In the genomic region with DNA sequence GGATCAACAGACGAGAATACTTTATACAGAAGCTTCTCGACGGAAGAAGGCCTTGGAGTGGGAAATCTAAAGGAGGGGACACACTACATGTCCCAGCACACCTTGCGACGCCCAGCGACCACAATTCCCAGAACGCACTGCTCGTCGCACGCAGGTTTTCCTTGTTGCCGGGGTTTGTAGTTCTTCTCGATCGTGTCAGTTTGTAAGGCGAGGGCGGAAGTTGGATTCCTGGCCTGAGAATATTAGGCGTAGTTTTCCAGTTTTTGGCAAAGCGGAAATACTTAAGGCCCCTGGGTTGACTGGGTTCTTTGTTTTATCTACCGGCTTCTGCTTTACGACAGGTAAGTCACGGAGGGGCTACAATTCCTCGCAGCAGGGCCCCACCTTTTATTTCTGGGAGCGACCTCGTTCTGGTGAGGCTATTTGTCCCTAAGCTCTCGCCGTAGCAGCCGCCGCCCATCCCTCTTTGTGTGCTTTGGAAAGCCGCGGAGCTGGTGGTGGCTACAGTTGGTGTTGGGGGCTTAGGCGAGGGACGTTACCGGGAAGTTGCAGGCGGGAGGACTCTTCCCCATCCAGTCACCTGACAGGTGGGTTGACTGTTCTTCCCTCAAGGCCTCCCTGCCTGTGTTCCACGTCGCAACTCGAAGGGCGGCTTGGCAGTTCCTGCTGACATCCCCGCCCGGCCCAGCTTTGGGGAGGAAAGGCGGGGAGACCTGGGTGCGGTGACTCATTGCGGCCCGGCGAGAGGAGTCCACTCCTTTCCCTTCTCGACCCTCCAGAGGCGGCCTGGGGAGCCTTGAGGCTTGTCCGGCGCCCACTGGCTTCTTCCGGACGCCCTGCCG, we compare ENCODE assay signal across 8 cellular contexts. TPM values are rescaled to one million over a fixed set of nuclear protein-coding genes. Genes with fewer than 3 reads are reported as not detected.
DNase-seq lines count a peak whose midpoint lies in the region; ATAC-seq and TF ChIP-seq lines count a peak whose summit lies in the region.

A gene (plus strand): TSS at position 183 of the 842 bp plus-strand sequence. CDS start 2,687 bp downstream, outside the sequence.

- peaks cover 12% of the 10 kb centered on the region for H3K36me3 ChIP-seq in Panc1 (ENCODE audit: control insufficient read depth, insufficient read depth, low read length)
- H3K36me3 ChIP-seq in esophagus (ENCODE audit: control insufficient read depth in 2 of 2, insufficient read depth in 2 of 2, low read length in 1 of 2) = no peaks in the 10 kb centered on the region
- H3K36me3 ChIP-seq in mucosa of stomach (ENCODE audit: control insufficient read depth, insufficient read depth, low read length) = no peaks in the 10 kb centered on the region

- peaks cover 4% of the 10 kb centered on the region for H3K27me3 Mint-ChIP-seq in activated T-cell treated with anti-CD3 and anti-CD28 coated beads, Interleukin-2, amount 50 U/mL, for 4 hours (ENCODE audit: low read depth)

- peaks cover 25% of the 10 kb centered on the region for H3K4me1 Mint-ChIP-seq in activated T-cell treated with anti-CD3 and anti-CD28 coated beads, Interleukin-2, amount 50 U/mL, for 4 hours (ENCODE audit: low read depth)

- H3K9me3 ChIP-seq in Panc1 (ENCODE audit: control insufficient read depth, insufficient read depth, low read depth, low read length) (no peaks in the 10 kb centered on the region), esophagus (ENCODE audit: control insufficient read depth in 2 of 2, insufficient read depth in 1 of 2, low read depth in 1 of 2, low read length in 1 of 2) (no peaks in the 10 kb centered on the region), mucosa of stomach (ENCODE audit: control insufficient read depth, low read length) (no peaks in the 10 kb centered on the region)

- no peaks in the 10 kb centered on the region for H3K9me3 Mint-ChIP-seq in activated T-cell treated with anti-CD3 and anti-CD28 coated beads, Interleukin-2, amount 50 U/mL, for 4 hours

- CTCF ChIA-PET in Panc1 (lab: Charles Lee) = interaction anchor here (0.5 kb wide), 1 partner anchor 1512 kb away, joined by 6 read pairs; no protein-coding TSS in a partner anchor

- peak within 1 kb of the TSS; percentile 85 for H3K4me3 ChIP-seq in Jurkat, Clone E6-1 (ENCODE audit: low read length)
- H3K4me3 ChIP-seq in Panc1 (ENCODE audit: low read depth in 2 of 2, low read length in 2 of 2) (peak within 1 kb of the TSS; percentile 98), esophagus (ENCODE audit: low read depth in 1 of 2, low read length in 2 of 2) (peak within 1 kb of the TSS; percentile 87 to 89), mucosa of stomach (ENCODE audit: low read length) (peak within 1 kb of the TSS; percentile 88)

- in situ Hi-C loops in Panc1 (cut with HindIII; ENCODE audit: low pct_unique_long_range_greater_than_20kb, low sequenced_read_pairs) = no loop called here

- TF ChIP-seq CTCF in Panc1 (IDR thresholded peaks at IDR 0.05) = no peak

- ATAC-seq in GM21576 (IDR thresholded peaks at IDR 0.05; ENCODE audit: unreplicated experiment) (peak; percentile 76), Panc1 (peak; percentile 99)
- ATAC-seq in activated T-cell treated with anti-CD3 and anti-CD28 coated beads, Interleukin-2, amount 50 U/mL, for 4 hours = peak; percentile 93 to 96

- H3K27ac ChIP-seq in Panc1 (ENCODE audit: low read length) (peak within 1 kb of the TSS; percentile 97), esophagus (ENCODE audit: low read depth in 2 of 2, low read length in 1 of 2) (peak within 1 kb of the TSS; percentile 80 to 86)

- H3K27me3 ChIP-seq in Panc1 (ENCODE audit: control insufficient read depth, insufficient read depth, low read length) (peaks cover 7% of the 10 kb centered on the region; the same call in 1 of the 2 replicates), esophagus (ENCODE audit: control insufficient read depth in 1 of 2, insufficient read depth in 2 of 2, low read length in 2 of 2) (no peaks in the 10 kb centered on the region), mucosa of stomach (ENCODE audit: control insufficient read depth, insufficient read depth, low read length) (no peaks in the 10 kb centered on the region)

- H3K4me1 ChIP-seq in Panc1 (ENCODE audit: control insufficient read depth, insufficient read depth, low read length) (peaks cover 4% of the 10 kb centered on the region; the same call in 1 of the 2 replicates), esophagus (ENCODE audit: control insufficient read depth in 2 of 2, insufficient read depth in 2 of 2, low read length in 1 of 2) (no peaks in the 10 kb centered on the region), mucosa of stomach (ENCODE audit: control insufficient read depth, insufficient read depth, low read length) (peaks cover 5% of the 10 kb centered on the region)

- POLR2A ChIA-PET in Panc1 (lab: Charles Lee) = no interaction called here

- peaks cover 3% of the 10 kb centered on the region for H3K36me3 Mint-ChIP-seq in activated T-cell treated with anti-CD3 and anti-CD28 coated beads, Interleukin-2, amount 50 U/mL, for 4 hours (ENCODE audit: insufficient read depth)

- peak within 1 kb of the TSS; percentile 73 for H3K9ac ChIP-seq in mucosa of stomach (ENCODE audit: low read length)

- intact Hi-C loops in Panc1 (cut with micrococcal nuclease; ENCODE audit: unreplicated experiment) = no loop called here

- H3K4me3 Mint-ChIP-seq in activated T-cell treated with anti-CD3 and anti-CD28 coated beads, Interleukin-2, amount 50 U/mL, for 4 hours = peak within 1 kb of the TSS; percentile 87

- TSS peak; percentile 75 for BruUV-seq in Panc1 (replicated peaks; lab: Mats Ljungman, UMichigan)

- WGBS in esophagus, 2 donors = 0 to 1% methylated on average over 49 to 51 of the region's 51 CpGs

- DNase-seq in DMS53 (lab: John Stamatoyannopoulos, UW) (peak; percentile 98), Panc1 (ENCODE audit: low read depth, low spot score) (peak; percentile 91)
- peak; percentile 92 for DNase-seq in Jurkat, Clone E6-1 (ENCODE audit: low read depth, low spot score)
- DNase-seq in activated T-cell treated with anti-CD3 and anti-CD28 coated beads, Interleukin-2, amount 50 U/mL, for 4 hours = peak; percentile 67
- peak; percentile 38 to 49 for DNase-seq in stimulated activated CD8-positive, alpha-beta memory T cell treated with anti-CD3 and anti-CD28 coated beads, Interleukin-7, amount 100 ng/mL, for 1 hour (ENCODE audit: low read depth in 2 of 2)

RNA-seq across cellular contexts. Expression of the gene that starts here (rescaled TPM):
- 97.4 TPM for polyA plus RNA-seq in Jurkat, Clone E6-1 (2012; ENCODE audit: insufficient read depth, insufficient read length)
- total RNA-seq in Panc1 (2021; ENCODE audit: unreplicated experiment) = 72.8 TPM
- 67.9 TPM for polyA plus RNA-seq in Panc1 (2012; ENCODE audit: insufficient read length)
- total RNA-seq in activated T-cell treated with anti-CD3 and anti-CD28 coated beads, Interleukin-2, amount 50 U/mL, for 4 hours = 10 to 100 TPM; 37.3 to 43.2 (median 41.1) TPM
- 10 to 100 TPM; 45.0 to 73.9 TPM for polyA plus RNA-seq in esophagus

Comparison
In these comparisons a context has a peak if more than half of its experiments do, and no peak if none do; other contexts are left out.
1. Peak in every context shown above with its lines: DNase-seq, ATAC-seq, H3K4me3 ChIP-seq and H3K27ac ChIP-seq.
2. DNase-seq: peak in every context shown above with its lines; median percentile 98 in DMS53; 92 in Jurkat, Clone E6-1; 91 in Panc1; 67 in activated T-cell treated with anti-CD3 and anti-CD28 coated beads, Interleukin-2, amount 50 U/mL, for 4 hours; 44 in stimulated activated CD8-positive, alpha-beta memory T cell treated with anti-CD3 and anti-CD28 coated beads, Interleukin-7, amount 100 ng/mL, for 1 hour.